Comparison of ENCODE assay signal across 11 cellular contexts in the genomic region with DNA sequence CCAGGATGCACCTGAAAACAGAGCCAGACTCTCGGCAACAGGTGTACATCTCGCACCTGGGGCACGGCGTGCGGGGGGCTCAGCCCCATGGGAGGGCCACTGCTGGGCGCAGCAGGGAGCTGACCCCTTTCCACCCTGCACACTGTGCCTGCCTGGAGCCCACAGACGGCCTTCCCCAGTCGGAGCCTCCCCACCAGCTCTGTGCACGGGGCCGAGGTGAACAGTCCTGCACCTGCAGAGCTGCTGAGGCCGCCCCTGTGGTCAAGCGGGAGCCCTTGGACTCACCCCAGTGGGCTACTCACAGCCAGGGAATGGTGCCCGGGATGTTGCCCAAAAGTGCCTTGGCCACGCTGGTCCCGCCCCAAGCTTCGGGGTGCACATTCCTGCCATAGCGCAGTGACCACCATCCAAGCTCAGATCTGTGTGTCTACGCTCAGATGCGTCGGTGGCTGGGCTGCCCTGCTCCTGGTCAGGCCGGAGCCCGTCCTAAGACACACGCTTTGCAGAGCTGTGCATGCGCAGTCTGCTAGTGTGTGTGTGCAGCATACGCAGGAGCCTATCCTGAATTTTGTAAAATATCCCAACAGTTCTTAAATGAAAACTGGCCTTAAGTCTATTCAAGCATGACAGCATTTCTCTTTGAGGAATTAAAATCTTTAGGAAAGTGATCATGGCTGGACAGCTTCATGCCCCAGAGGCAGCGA.
"Had no signal": no experiment of that assay in that cellular context is flagged by ENCODE, and none has a peak within 500 bp of the region (broad histone marks: within the 10 kb centered on the region; RNA-seq: fewer than 3 reads in every experiment).

No MANE protein-coding gene starts in this region.

- H3K9me3 Mint-ChIP-seq: activated CD4-positive, alpha-beta memory T cell treated with anti-CD3 and anti-CD28 coated beads, Interleukin-2, amount 10 ng/mL, durations not matched to agents 7 days and 5 days; activated naive CD4-positive, alpha-beta T cell treated with anti-CD3 and anti-CD28 coated beads for 36 hours; central memory CD8-positive, alpha-beta T cell; dendritic cell treated with granulocyte-macrophage colony-stimulating factor and Interleukin-4, amounts not matched to agents 40 ng/mL and 50 ng/mL, for 4 days; effector memory CD8-positive, alpha-beta T cell; nephron had no signal

- H3K27me3 Mint-ChIP-seq: activated CD4-positive, alpha-beta memory T cell treated with anti-CD3 and anti-CD28 coated beads, Interleukin-2, amount 10 ng/mL, durations not matched to agents 7 days and 5 days; dendritic cell treated with granulocyte-macrophage colony-stimulating factor and Interleukin-4, amounts not matched to agents 40 ng/mL and 50 ng/mL, for 4 days had no signal

- H3K4me3 Mint-ChIP-seq: activated CD4-positive, alpha-beta memory T cell treated with anti-CD3 and anti-CD28 coated beads, Interleukin-2, amount 10 ng/mL, durations not matched to agents 7 days and 5 days; activated naive CD4-positive, alpha-beta T cell treated with anti-CD3 and anti-CD28 coated beads for 36 hours; central memory CD8-positive, alpha-beta T cell; dendritic cell treated with granulocyte-macrophage colony-stimulating factor and Interleukin-4, amounts not matched to agents 40 ng/mL and 50 ng/mL, for 4 days; effector memory CD8-positive, alpha-beta T cell; nephron had no signal

- H3K27ac ChIP-seq: adrenal gland, upper lobe of left lung had no signal

- H3K4me3 ChIP-seq: adrenal gland, upper lobe of left lung had no signal

- H3K4me1 Mint-ChIP-seq: activated CD4-positive, alpha-beta memory T cell treated with anti-CD3 and anti-CD28 coated beads, Interleukin-2, amount 10 ng/mL, durations not matched to agents 7 days and 5 days; central memory CD8-positive, alpha-beta T cell had no signal

- H3K36me3 ChIP-seq: adrenal gland, upper lobe of left lung had no signal

- H3K27me3 ChIP-seq: adrenal gland, upper lobe of left lung had no signal

- H3K27ac Mint-ChIP-seq: activated CD4-positive, alpha-beta memory T cell treated with anti-CD3 and anti-CD28 coated beads, Interleukin-2, amount 10 ng/mL, durations not matched to agents 7 days and 5 days; activated naive CD4-positive, alpha-beta T cell treated with anti-CD3 and anti-CD28 coated beads for 36 hours; dendritic cell treated with granulocyte-macrophage colony-stimulating factor and Interleukin-4, amounts not matched to agents 40 ng/mL and 50 ng/mL, for 4 days; effector memory CD8-positive, alpha-beta T cell had no signal

- ATAC-seq: effector memory CD8-positive, alpha-beta T cell; left colon had no signal

- H3K4me1 ChIP-seq: adrenal gland had no signal

- DNase-seq: activated CD4-positive, alpha-beta memory T cell treated with anti-CD3 and anti-CD28 coated beads, Interleukin-2, amount 10 ng/mL, durations not matched to agents 7 days and 5 days; activated naive CD4-positive, alpha-beta T cell treated with anti-CD3 and anti-CD28 coated beads for 36 hours; effector memory CD8-positive, alpha-beta T cell; SIG-M5; stimulated activated CD4-positive, alpha-beta T cell treated with anti-CD3 and anti-CD28 coated beads, Interleukin-4, amount 100 ng/mL, for 4 hours had no signal

- H3K9me3 ChIP-seq: adrenal gland, upper lobe of left lung had no signal
